In genomic region chr1:3405974-3406867, GRCh38 we compare ENCODE assay signal across 17 cellular contexts. TPM values are rescaled to one million over a fixed set of nuclear protein-coding genes. Genes with fewer than 3 reads are reported as not detected.
DNase-seq lines count a peak whose midpoint lies in the region; ATAC-seq and TF ChIP-seq lines count a peak whose summit lies in the region.
"Had no signal": no experiment of that assay in that cellular context is flagged by ENCODE, and none has a peak within 500 bp of the region (broad histone marks: within the 10 kb centered on the region; RNA-seq: fewer than 3 reads in every experiment).

No MANE protein-coding gene starts in this region.

- peak; percentile 20 for ATAC-seq in activated naive CD8-positive, alpha-beta T cell treated with anti-CD3 and anti-CD28 coated beads, Interleukin-2, amount 50 U/mL, for 24 hours
- ATAC-seq in GM19324 (IDR thresholded peaks at IDR 0.05; ENCODE audit: low FRiP score, unreplicated experiment) = no peak
- ATAC-seq: A549 had no signal

- no peak for TF ChIP-seq CTCF in progenitor cell of endocrine pancreas (IDR thresholded peaks at IDR 0.05; ENCODE audit: unreplicated experiment)

- no peak overlapping the region for H3K27ac Mint-ChIP-seq in activated naive CD8-positive, alpha-beta T cell treated with anti-CD3 and anti-CD28 coated beads, Interleukin-2, amount 50 U/mL, for 24 hours
- H3K27ac Mint-ChIP-seq in activated naive CD8-positive, alpha-beta T cell treated with anti-CD3 and anti-CD28 coated beads for 36 hours = no peak overlapping the region
- peak overlapping the region; percentile 43 for H3K27ac Mint-ChIP-seq in progenitor cell of endocrine pancreas
- H3K27ac Mint-ChIP-seq: T-helper 2 cell treated with Interferon-gamma antibody and Interleukin-4, amounts not matched to agents 5 μg/mL and 100 μg/mL, for 36 hours had no signal

- no peaks in the 10 kb centered on the region for H3K36me3 Mint-ChIP-seq in activated naive CD8-positive, alpha-beta T cell treated with anti-CD3 and anti-CD28 coated beads, Interleukin-2, amount 50 U/mL, for 24 hours (ENCODE audit: low read depth)
- no peaks in the 10 kb centered on the region for H3K36me3 Mint-ChIP-seq in activated naive CD8-positive, alpha-beta T cell treated with anti-CD3 and anti-CD28 coated beads for 36 hours
- H3K36me3 Mint-ChIP-seq in progenitor cell of endocrine pancreas (ENCODE audit: insufficient read depth) = peaks cover 10% of the 10 kb centered on the region

- no peaks in the 10 kb centered on the region for H3K9me3 Mint-ChIP-seq in activated naive CD8-positive, alpha-beta T cell treated with anti-CD3 and anti-CD28 coated beads, Interleukin-2, amount 50 U/mL, for 24 hours
- H3K9me3 Mint-ChIP-seq in activated naive CD8-positive, alpha-beta T cell treated with anti-CD3 and anti-CD28 coated beads for 36 hours = no peaks in the 10 kb centered on the region
- no peaks in the 10 kb centered on the region for H3K9me3 Mint-ChIP-seq in progenitor cell of endocrine pancreas (ENCODE audit: low read depth)
- H3K9me3 Mint-ChIP-seq: T-helper 2 cell treated with Interferon-gamma antibody and Interleukin-4, amounts not matched to agents 5 μg/mL and 100 μg/mL, for 36 hours had no signal

- DNase-seq in activated naive CD8-positive, alpha-beta T cell treated with anti-CD3 and anti-CD28 coated beads, Interleukin-2, amount 50 U/mL, for 24 hours = no peak
- no peak for DNase-seq in activated naive CD8-positive, alpha-beta T cell treated with anti-CD3 and anti-CD28 coated beads for 36 hours
- DNase-seq in NCI-H1436 treated with DMSO at 0.1 percent for 48 hours (lab: John Stamatoyannopoulos, UW) = peak; percentile 71
- peak; percentile 85 for DNase-seq in NCI-H345 treated with DMSO at 0.1 percent for 48 hours (lab: John Stamatoyannopoulos, UW; ENCODE audit: unreplicated experiment)
- no peak for DNase-seq in progenitor cell of endocrine pancreas (ENCODE audit: low spot score, unreplicated experiment)
- DNase-seq in T1000 (lab: John Stamatoyannopoulos, UW) = no peak
- no peak for DNase-seq in LoVo (ENCODE audit: low spot score)
- DNase-seq: DMS79, KG1, NCI-H1048, NCI-H1930, NCI-H510A treated with DMSO at 0.1 percent for 48 hours, PC-9, SW 1271 had no signal

- H3K4me1 Mint-ChIP-seq in activated naive CD8-positive, alpha-beta T cell treated with anti-CD3 and anti-CD28 coated beads, Interleukin-2, amount 50 U/mL, for 24 hours = no peaks in the 10 kb centered on the region
- H3K4me1 Mint-ChIP-seq in activated naive CD8-positive, alpha-beta T cell treated with anti-CD3 and anti-CD28 coated beads for 36 hours = no peaks in the 10 kb centered on the region
- H3K4me1 Mint-ChIP-seq in progenitor cell of endocrine pancreas (ENCODE audit: low read depth) = peaks cover 1% of the 10 kb centered on the region

- H3K4me3 Mint-ChIP-seq in activated naive CD8-positive, alpha-beta T cell treated with anti-CD3 and anti-CD28 coated beads, Interleukin-2, amount 50 U/mL, for 24 hours = no peak overlapping the region
- H3K4me3 Mint-ChIP-seq in activated naive CD8-positive, alpha-beta T cell treated with anti-CD3 and anti-CD28 coated beads for 36 hours = no peak overlapping the region
- H3K4me3 Mint-ChIP-seq in progenitor cell of endocrine pancreas (ENCODE audit: low read depth) = no peak overlapping the region
- H3K4me3 Mint-ChIP-seq: T-helper 2 cell treated with Interferon-gamma antibody and Interleukin-4, amounts not matched to agents 5 μg/mL and 100 μg/mL, for 36 hours had no signal

- H3K27me3 Mint-ChIP-seq in activated naive CD8-positive, alpha-beta T cell treated with anti-CD3 and anti-CD28 coated beads, Interleukin-2, amount 50 U/mL, for 24 hours = no peaks in the 10 kb centered on the region
- H3K27me3 Mint-ChIP-seq in activated naive CD8-positive, alpha-beta T cell treated with anti-CD3 and anti-CD28 coated beads for 36 hours = no peaks in the 10 kb centered on the region
- H3K27me3 Mint-ChIP-seq in progenitor cell of endocrine pancreas = no peaks in the 10 kb centered on the region

RNA-seq across cellular contexts. Expression of gene ARHGEF16, which starts 48.2 kb away (rescaled TPM):
- total RNA-seq in activated naive CD8-positive, alpha-beta T cell treated with anti-CD3 and anti-CD28 coated beads for 36 hours = under 1 TPM in 1 of 2 experiments, not detected in 1; 0.12 TPM
- 60.5 and 63.6 TPM in 2 replicates for total RNA-seq in progenitor cell of endocrine pancreas

Comparison
In these comparisons a context has a peak if more than half of its experiments do, and no peak if none do; other contexts are left out.
1. DNase-seq: peak in NCI-H1436 treated with DMSO at 0.1 percent for 48 hours (single experiment) and NCI-H345 treated with DMSO at 0.1 percent for 48 hours (single experiment); none in activated naive CD8-positive, alpha-beta T cell treated with anti-CD3 and anti-CD28 coated beads, Interleukin-2, amount 50 U/mL, for 24 hours (single experiment), activated naive CD8-positive, alpha-beta T cell treated with anti-CD3 and anti-CD28 coated beads for 36 hours (single experiment), progenitor cell of endocrine pancreas (single experiment), T1000 (single experiment) and LoVo (single experiment).
2. RNA of gene ARHGEF16, which starts 48.2 kb away (total RNA-seq): 60.5 to 63.6 TPM in progenitor cell of endocrine pancreas; 0.12 TPM in activated naive CD8-positive, alpha-beta T cell treated with anti-CD3 and anti-CD28 coated beads for 36 hours; every median in the first group is over 10 times any median in the second.